Comparison of ENCODE assay signal across 14 cellular contexts in the genomic region with DNA sequence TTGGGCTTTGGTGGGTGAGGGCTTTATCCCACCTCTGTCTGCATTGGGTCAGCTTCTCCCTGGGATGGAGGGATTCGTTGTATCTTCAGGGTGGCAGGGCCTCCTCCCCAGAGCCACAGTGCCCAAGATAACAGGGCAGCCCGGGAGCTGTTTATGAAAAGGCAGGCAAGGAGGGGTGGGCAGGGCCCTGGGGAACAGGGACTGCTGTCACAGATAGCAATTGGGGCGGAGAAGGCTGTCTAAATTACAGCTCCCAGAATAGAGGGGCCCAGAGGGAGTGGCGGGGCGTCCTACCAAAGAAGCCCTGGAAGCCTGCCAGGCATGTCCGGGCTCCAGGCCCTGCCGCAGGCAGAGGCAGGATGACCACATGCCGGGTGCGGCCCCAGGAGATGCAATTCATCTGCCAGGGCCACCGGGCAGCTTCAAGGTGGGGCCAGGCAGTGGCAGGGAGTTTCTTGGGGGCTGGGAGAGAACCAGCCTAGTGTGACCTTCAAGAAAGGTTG. TPM values are rescaled to one million over a fixed set of nuclear protein-coding genes. Genes with fewer than 3 reads are reported as not detected.
DNase-seq lines count a peak whose midpoint lies in the region; ATAC-seq, FAIRE-seq and TF ChIP-seq lines count a peak whose summit lies in the region.
"Had no signal": no experiment of that assay in that cellular context is flagged by ENCODE, and none has a peak within 500 bp of the region (broad histone marks: within the 10 kb centered on the region; RNA-seq: fewer than 3 reads in every experiment).

No MANE protein-coding gene starts in this region.

- no peak for TF ChIP-seq CTCF in fibroblast of villous mesenchyme (IDR thresholded peaks at IDR 0.05; ENCODE audit: insufficient read depth, low read depth, low read length)

- TF ChIP-seq POLR2A in GM12892 (IDR thresholded peaks at IDR 0.05; ENCODE audit: low read depth, low read length), result no peak

- no peak for FAIRE-seq in GM12892 (lab: Jason Lieb, UNC)

- peak; percentile 10 for DNase-seq in GM04504 (ENCODE audit: low read depth)
- DNase-seq in RPMI8226, result peak; percentile 22
- DNase-seq in fibroblast of villous mesenchyme (ENCODE audit: low read depth), result peak; percentile 27
- peak; percentile 15 for DNase-seq in renal cortical epithelial cell (ENCODE audit: low read depth)
- no peak for DNase-seq in HCEC 1CT
- no peak for DNase-seq in GM12892 (ENCODE audit: insufficient read length)
- DNase-seq: activated naive CD8-positive, alpha-beta T cell treated with anti-CD3 and anti-CD28 coated beads, Interleukin-2, amount 50 U/mL, for 24 hours; DMS153; Kasumi-1; stimulated activated CD4-positive, alpha-beta T cell treated with anti-CD3 and anti-CD28 coated beads, Interleukin-1b, Interleukin-23, amount 100 ng/mL, for 48 hours; T-helper 2 cell had no signal

- ATAC-seq in HG02885 (IDR thresholded peaks at IDR 0.05; ENCODE audit: poor library complexity, unreplicated experiment), result no peak
- no peak for ATAC-seq in HG03354 (IDR thresholded peaks at IDR 0.05; ENCODE audit: poor library complexity, severe bottlenecking, unreplicated experiment)
- ATAC-seq: activated naive CD8-positive, alpha-beta T cell treated with anti-CD3 and anti-CD28 coated beads, Interleukin-2, amount 50 U/mL, for 24 hours had no signal

- H3K4me3 ChIP-seq in fibroblast of villous mesenchyme (ENCODE audit: low read depth, low read length), result no peak overlapping the region

RNA-seq across cellular contexts. Expression of a gene that starts 18.8 kb away (rescaled TPM):
- total RNA-seq in fibroblast of villous mesenchyme (under 0.01 and 0.32 TPM in 2 replicates), renal cortical epithelial cell (0.05 TPM in 1 of 2 replicates, not detected in the other)
- polyA plus RNA-seq in GM12892 (2012; ENCODE audit: missing spikeins), result 0.81 TPM
- total RNA-seq: neural crest cell had no signal

RNA-seq across cellular contexts. Expression of a gene that starts 38.8 kb away (rescaled TPM):
- total RNA-seq in fibroblast of villous mesenchyme (0.64 and 1.7 TPM in 2 replicates), renal cortical epithelial cell (0.17 TPM in 1 of 2 replicates, not detected in the other)
- 22.7 TPM for polyA plus RNA-seq in GM12892 (2012; ENCODE audit: missing spikeins)

RNA-seq across cellular contexts. Expression of a gene that starts 39.0 kb away (rescaled TPM):
- total RNA-seq in fibroblast of villous mesenchyme (0.32 TPM in 1 of 2 replicates, not detected in the other), renal cortical epithelial cell (not detected in 2 replicates)
- 33.7 TPM for polyA plus RNA-seq in GM12892 (2012; ENCODE audit: missing spikeins)
- total RNA-seq: neural crest cell had no signal

Comparison
In these comparisons a context has a peak if more than half of its experiments do, and no peak if none do; other contexts are left out.
1. DNase-seq: peak in GM04504 (single experiment), RPMI8226 (single experiment), fibroblast of villous mesenchyme (single experiment) and renal cortical epithelial cell (single experiment); none in HCEC 1CT (single experiment) and GM12892 (single experiment).